ENCODE assay signal across 8 cellular contexts in genomic region chrX:16870095-16870860, GRCh38. TPM values are rescaled to one million over a fixed set of nuclear protein-coding genes. Genes with fewer than 3 reads are reported as not detected.
DNase-seq lines count a peak whose midpoint lies in the region; ATAC-seq lines count a peak whose summit lies in the region.

Gene RBBP7 (minus strand): TSS chrX:16870362. CDS start chrX:16870053, 309 bp downstream.

- H2BK12ac ChIP-seq in mesenchymal stem cell (ENCODE audit: low read length in 2 of 2): peak within 1 kb of the TSS; percentile 51 to 66

- H2BK5ac ChIP-seq in mesenchymal stem cell (ENCODE audit: low read depth, low read length, poor library complexity, severe bottlenecking): peak within 1 kb of the TSS; percentile 82

- H3K14ac ChIP-seq in mesenchymal stem cell (ENCODE audit: low read length in 2 of 2): no peak within 1 kb of the TSS

- CTCF ChIA-PET in CD8-positive, alpha-beta memory T cell (lab: Charles Lee): interaction anchor here (1.2 to 5.7 kb wide), 3 partner anchors 12 to 23 kb away, joined by 3 to 24 read pairs (median 4); no protein-coding TSS in a partner anchor

- no peaks in the 10 kb centered on the region for H3K9me3 Mint-ChIP-seq in CD8-positive, alpha-beta memory T cell

- H3K9me3 ChIP-seq in CD8-positive, alpha-beta memory T cell (ENCODE audit: low read length): no peaks in the 10 kb centered on the region
- no peaks in the 10 kb centered on the region for H3K9me3 ChIP-seq in effector memory CD4-positive, alpha-beta T cell (ENCODE audit: control insufficient read depth, low read length)
- no peaks in the 10 kb centered on the region for H3K9me3 ChIP-seq in mesenchymal stem cell (ENCODE audit: control insufficient read depth, low read length)

- H3K18ac ChIP-seq in mesenchymal stem cell (ENCODE audit: low read depth in 1 of 2, low read length in 2 of 2): peak within 1 kb of the TSS; percentile 60 to 95

- H3K27me3 ChIP-seq in CD8-positive, alpha-beta memory T cell (ENCODE audit: insufficient read depth, low read length, poor library complexity, severe bottlenecking): no peaks in the 10 kb centered on the region
- H3K27me3 ChIP-seq in effector memory CD4-positive, alpha-beta T cell (replicated peaks; ENCODE audit: control insufficient read depth, insufficient read depth, low read length, poor library complexity, severe bottlenecking): no peaks in the 10 kb centered on the region
- H3K27me3 ChIP-seq in mesenchymal stem cell (ENCODE audit: control insufficient read depth in 1 of 2, insufficient read depth in 1 of 2, low read length in 2 of 2): peaks cover 0 to 41% of the 10 kb centered on the region in 2 experiments

- H3K27me3 Mint-ChIP-seq in CD8-positive, alpha-beta memory T cell: peaks cover 0 to 7% of the 10 kb centered on the region in 2 donors

- H2AFZ ChIP-seq in mesenchymal stem cell (ENCODE audit: low read depth, low read length): peak within 1 kb of the TSS; percentile 2

- peak within 1 kb of the TSS; percentile 74 for H3K4me3 ChIP-seq in CD8-positive, alpha-beta memory T cell (ENCODE audit: low read length)
- H3K4me3 ChIP-seq in effector memory CD4-positive, alpha-beta T cell (ENCODE audit: insufficient read depth, low read depth, low read length, poor library complexity, severe bottlenecking): peak within 1 kb of the TSS; percentile 78
- peak within 1 kb of the TSS; percentile 74 to 93 for H3K4me3 ChIP-seq in mesenchymal stem cell (ENCODE audit: insufficient read depth in 1 of 2, low read depth in 1 of 2, low read length in 2 of 2)

- H3K4me1 ChIP-seq in CD8-positive, alpha-beta memory T cell (ENCODE audit: insufficient read depth, low read length): peaks cover 33% of the 10 kb centered on the region
- H3K4me1 ChIP-seq in effector memory CD4-positive, alpha-beta T cell (ENCODE audit: control insufficient read depth, insufficient read depth, low read length, poor library complexity, severe bottlenecking): peaks cover 11% of the 10 kb centered on the region
- H3K4me1 ChIP-seq in mesenchymal stem cell (ENCODE audit: control insufficient read depth, insufficient read depth, low read depth, low read length): peaks cover 5% of the 10 kb centered on the region

- no peak within 1 kb of the TSS for H2AK5ac ChIP-seq in mesenchymal stem cell (ENCODE audit: low read length, severe bottlenecking)

- peak within 1 kb of the TSS; percentile 83 for H2BK15ac ChIP-seq in mesenchymal stem cell (ENCODE audit: low read depth, poor library complexity, severe bottlenecking)

- H4K8ac ChIP-seq in mesenchymal stem cell (ENCODE audit: low read length): peak within 1 kb of the TSS; percentile 95

- no peak within 1 kb of the TSS for H3K23ac ChIP-seq in mesenchymal stem cell (ENCODE audit: low read length in 2 of 2)

- peak within 1 kb of the TSS; percentile 89 for H4K91ac ChIP-seq in mesenchymal stem cell (ENCODE audit: low read length)

- peak within 1 kb of the TSS; percentile 70 for H3K4me2 ChIP-seq in mesenchymal stem cell (ENCODE audit: low read length, poor library complexity, severe bottlenecking)

- POLR2A ChIA-PET in CD8-positive, alpha-beta memory T cell (lab: Charles Lee): interaction anchor here (1.0 to 2.7 kb wide), 2 partner anchors 13 to 84 kb away, joined by 3 to 10 read pairs; no protein-coding TSS in a partner anchor

- peak within 1 kb of the TSS; percentile 91 for H3K9ac ChIP-seq in mesenchymal stem cell (ENCODE audit: low read length)

- under 1% methylated on average over 14 of the region's 84 CpGs for WGBS in mesenchymal stem cell

- no peaks in the 10 kb centered on the region for H3K36me3 ChIP-seq in CD8-positive, alpha-beta memory T cell (ENCODE audit: insufficient read depth, low read length)
- H3K36me3 ChIP-seq in effector memory CD4-positive, alpha-beta T cell (ENCODE audit: control insufficient read depth, insufficient read depth, low read length): no peaks in the 10 kb centered on the region
- no peaks in the 10 kb centered on the region for H3K36me3 ChIP-seq in mesenchymal stem cell (ENCODE audit: control insufficient read depth in 1 of 2, insufficient read depth in 2 of 2, low read depth in 1 of 2, low read length in 2 of 2)

- peak within 1 kb of the TSS; percentile 93 to 99 (median 98) for H3K4me3 Mint-ChIP-seq in CD8-positive, alpha-beta memory T cell

- peak within 1 kb of the TSS; percentile 94 for H2BK120ac ChIP-seq in mesenchymal stem cell (ENCODE audit: low read depth, low read length)

- DNase-seq in CD8-positive, alpha-beta memory T cell: peak; percentile 87 to 97 (median 93)
- DNase-seq in HT1080 (ENCODE audit: low read depth): peak; percentile 83
- peak; percentile 95 to 99 for DNase-seq in NOMO-1 (lab: John Stamatoyannopoulos, UW; ENCODE audit: unreplicated experiment in 2 of 2)
- peak; percentile 74 to 89 for DNase-seq in activated CD8-positive, alpha-beta memory T cell treated with anti-CD3 and anti-CD28 coated beads for 4 hours (ENCODE audit: low read depth in 2 of 2)
- peak; percentile 87 to 93 (median 88) for DNase-seq in effector memory CD4-positive, alpha-beta T cell
- DNase-seq in mesenchymal stem cell: peak; percentile 90
- DNase-seq in stimulated activated CD8-positive, alpha-beta memory T cell treated with anti-CD3 and anti-CD28 coated beads, Interleukin-12 subunit alpha, Interleukin-12 subunit beta, amount 100 ng/mL, for 4 hours (ENCODE audit: low read depth): peak; percentile 94

- peak; percentile 80 for ATAC-seq in GM19468 (IDR thresholded peaks at IDR 0.05; ENCODE audit: extremely low read depth, unreplicated experiment)

- H3K27ac Mint-ChIP-seq in CD8-positive, alpha-beta memory T cell: peak within 1 kb of the TSS; percentile 93 to 99 (median 98)

- H3K4me1 Mint-ChIP-seq in CD8-positive, alpha-beta memory T cell: peaks cover 35 to 47% (median 45%) of the 10 kb centered on the region in 3 donors

- no peaks in the 10 kb centered on the region for H3K79me1 ChIP-seq in mesenchymal stem cell (replicated peaks; ENCODE audit: low read length, poor library complexity, severe bottlenecking)

- H3K27ac ChIP-seq in CD8-positive, alpha-beta memory T cell (ENCODE audit: low read depth, low read length): peak within 1 kb of the TSS; percentile 80
- peak within 1 kb of the TSS; percentile 90 for H3K27ac ChIP-seq in effector memory CD4-positive, alpha-beta T cell (ENCODE audit: insufficient read depth, low read length, poor library complexity, severe bottlenecking)
- H3K27ac ChIP-seq in mesenchymal stem cell (ENCODE audit: low read length, poor library complexity, severe bottlenecking): peak within 1 kb of the TSS; percentile 95

- peak within 1 kb of the TSS; percentile 78 to 87 for H3K4ac ChIP-seq in mesenchymal stem cell (ENCODE audit: low read depth in 1 of 2, low read length in 2 of 2)

- peaks cover 0 to 26% (median 2%) of the 10 kb centered on the region in 3 donors for H3K36me3 Mint-ChIP-seq in CD8-positive, alpha-beta memory T cell

RNA-seq across cellular contexts. Expression of gene RBBP7, which starts in this region (rescaled TPM):
- 100 to 1,000 TPM; 156 to 163 TPM for total RNA-seq in CD8-positive, alpha-beta memory T cell
- 155 TPM for polyA plus RNA-seq in CD8-positive, alpha-beta memory T cell
- total RNA-seq in HT1080 (2014; rRNA removed; shearing (Covaris generic)): 157 and 177 TPM in 2 replicates
- polyA plus RNA-seq in HT1080 (2015; cell fraction: cytosol; rRNA removed): 150 and 159 TPM in 2 replicates
- polyA plus RNA-seq in HT1080 (2015; cell fraction: nucleus; rRNA removed): 229 TPM in 2 replicates
- 90.4 TPM for polyA plus RNA-seq in mesenchymal stem cell (2013, experiment 1 of 2)
- 99.7 TPM for polyA plus RNA-seq in mesenchymal stem cell (2013, experiment 2 of 2)

Comparison
In these comparisons a context has a peak if more than half of its experiments do, and no peak if none do; other contexts are left out.
1. Peak in every context shown above with its lines: DNase-seq, ATAC-seq, H3K4me3 ChIP-seq and H3K27ac ChIP-seq.